In genomic region chr16:48156790-48157209, GRCh38 we compare ENCODE assay signal across 9 cellular contexts. TPM values are rescaled to one million over a fixed set of nuclear protein-coding genes. Genes with fewer than 3 reads are reported as not detected.
DNase-seq lines count a peak whose midpoint lies in the region; ATAC-seq and TF ChIP-seq lines count a peak whose summit lies in the region.
"Had no signal": no experiment of that assay in that cellular context is flagged by ENCODE, and none has a peak within 500 bp of the region (broad histone marks: within the 10 kb centered on the region; RNA-seq: fewer than 3 reads in every experiment).

No MANE protein-coding gene starts in this region.

- H3K9me1 ChIP-seq in IMR-90 (ENCODE audit: insufficient read depth, low read length): 0 out of 2 replicates have a peak, but pooled peaks cover 5% of the 10 kb centered on the region

- CTCF ChIA-PET in IMR-90 (lab: Yijun Ruan, JAX): interaction anchor here (2.4 kb wide), 1 partner anchor 1015 kb away, joined by 11 read pairs; no protein-coding TSS in a partner anchor

- H3K79me1 ChIP-seq in IMR-90 (ENCODE audit: low read depth in 1 of 2, low read length in 2 of 2): no peaks in the 10 kb centered on the region

- H3K9me3 ChIP-seq in IMR-90 (ENCODE audit: control insufficient read depth, insufficient read depth, low read length): no peaks in the 10 kb centered on the region

- H3K27ac Mint-ChIP-seq in neural crest cell (ENCODE audit: unreplicated experiment): no peak overlapping the region

- H3K56ac ChIP-seq in IMR-90 (ENCODE audit: extremely low read depth, insufficient read depth, low read length): no peak overlapping the region

- H3K4ac ChIP-seq in IMR-90 (ENCODE audit: low read depth, low read length): peak overlapping the region; percentile 66

- POLR2A ChIA-PET in IMR-90 (lab: Charles Lee; ENCODE audit: unreplicated experiment): no interaction called here

- peak overlapping the region; percentile 83 for H2BK120ac ChIP-seq in IMR-90 (ENCODE audit: low read depth, low read length)

- in situ Hi-C loops in IMR-90 (cut with MboI; ENCODE audit: low sequenced_read_pairs): loop anchor here (5.0 to 25.0 kb wide), 3 partner anchors 104 to 694 kb away; partner anchors contain the start of genes ITFG1 and PHKB

- H3K4me2 ChIP-seq in IMR-90 (ENCODE audit: low read depth, low read length): peak overlapping the region; percentile 38; the same call in 1 of the 2 replicates

- H2AK5ac ChIP-seq in IMR-90 (ENCODE audit: low read depth, low read length): peak overlapping the region; percentile 51

- no peak overlapping the region for H3K27ac ChIP-seq in IMR-90 (ENCODE audit: insufficient read depth, low read length)

- BruUV-seq in IMR-90 (replicated peaks; lab: Mats Ljungman, UMichigan): no TSS peak

- no peak overlapping the region for H2BK5ac ChIP-seq in IMR-90 (ENCODE audit: low read depth, low read length, poor library complexity, severe bottlenecking)

- no peak overlapping the region; a peak in 1 of 4 replicates for H4K8ac ChIP-seq in IMR-90 (ENCODE audit: low read depth in 2 of 2, low read length in 2 of 2)

- dilution Hi-C loops in IMR-90 (cut with HindIII; ENCODE audit: low sequenced_read_pairs, unreplicated experiment): no loop called here

- no peak overlapping the region for H3K18ac ChIP-seq in IMR-90 (ENCODE audit: low read depth, low read length)

- peak overlapping the region; percentile 70; the same call in 2 of the 3 replicates for H2BK15ac ChIP-seq in IMR-90 (ENCODE audit: low read depth, low read length)

- H4K20me1 ChIP-seq in IMR-90 (ENCODE audit: insufficient read depth, low read length): no peaks in the 10 kb centered on the region

- peaks cover 7% of the 10 kb centered on the region for H3K4me1 Mint-ChIP-seq in neural crest cell

- TF ChIP-seq CTCF in GM12874 (IDR thresholded peaks at IDR 0.05; ENCODE audit: insufficient read depth, low read depth, low read length): peak; percentile 95
- TF ChIP-seq CTCF in IMR-90 (conservative IDR thresholded peaks at IDR 0.05; ENCODE audit: low read depth, low read length): peak; percentile 96
- TF ChIP-seq CTCF in fibroblast of pulmonary artery (IDR thresholded peaks at IDR 0.05; ENCODE audit: low read length, missing control alignments): peak; percentile 92
- TF ChIP-seq CTCF in neural crest cell (conservative IDR thresholded peaks at IDR 0.05): peak; percentile 97

- no peaks in the 10 kb centered on the region for H3K27me3 ChIP-seq in IMR-90 (ENCODE audit: control insufficient read depth, insufficient read depth, low read length)

- H3K36me3 Mint-ChIP-seq in neural crest cell (ENCODE audit: low read depth): no peaks in the 10 kb centered on the region

- peak overlapping the region; percentile 91; the same call in 1 of the 2 replicates for H2BK20ac ChIP-seq in IMR-90 (ENCODE audit: low read depth, low read length)

- no peaks in the 10 kb centered on the region for H3K27me3 Mint-ChIP-seq in neural crest cell (ENCODE audit: low read depth)

- H3K4me1 ChIP-seq in IMR-90 (ENCODE audit: control insufficient read depth, insufficient read depth, low read length): peaks cover 2% of the 10 kb centered on the region

- intact Hi-C loops in IMR-90 (cut with micrococcal nuclease): loop anchor here (1.0 to 10.0 kb wide), 7 partner anchors 102 to 1120 kb away; partner anchors contain the start of genes ITFG1 and PHKB

- H2AFZ ChIP-seq in IMR-90 (replicated peaks; ENCODE audit: low read length, poor library complexity): peak overlapping the region; percentile 80

- H3K9ac ChIP-seq in IMR-90 (ENCODE audit: low read depth, low read length): no peak overlapping the region

- H3K23ac ChIP-seq in IMR-90 (ENCODE audit: low read depth, low read length): no peak overlapping the region

- H4K91ac ChIP-seq in IMR-90 (ENCODE audit: insufficient read depth, low read depth, low read length): peak overlapping the region; percentile 21; the same call in 1 of the 2 replicates

- H3K36me3 ChIP-seq in IMR-90 (ENCODE audit: control insufficient read depth, insufficient read depth, low read length): no peaks in the 10 kb centered on the region

- peak overlapping the region; percentile 73 for H2AK9ac ChIP-seq in IMR-90 (replicated peaks; ENCODE audit: low read depth, low read length, poor library complexity)

- peak; percentile 85 for ATAC-seq in IMR-90 (ENCODE audit: low read depth)
- no peak for ATAC-seq in HG02623 (IDR thresholded peaks at IDR 0.05; ENCODE audit: unreplicated experiment)

- whole genome bisulfite sequencing in IMR-90 (ENCODE audit: extremely low coverage in 2 of 2, insufficient read length in 1 of 2), 2 experiments: 100% methylated on average over 1 of the region's 16 CpGs; no CpG with 5 or more reads in 1 of the 2 experiments

- no peak overlapping the region for H3K4me3 Mint-ChIP-seq in neural crest cell

- no peak overlapping the region for H3K14ac ChIP-seq in IMR-90 (replicated peaks; ENCODE audit: low read depth, low read length)

- H3K9me3 Mint-ChIP-seq in neural crest cell: no peaks in the 10 kb centered on the region

- DNase-seq in IMR-90 (peak; percentile 85), RKO (ENCODE audit: low spot score) (peak; percentile 68), fibroblast of pulmonary artery (ENCODE audit: low read depth) (peak; percentile 85), neural crest cell (ENCODE audit: low read depth, low spot score) (peak; percentile 96)
- peak; percentile 70 to 77 for DNase-seq in activated T-helper 1 cell treated with anti-CD3 and anti-CD28 coated beads, Interleukin-2, amount 50 U/mL, for 16 hours (ENCODE audit: low read depth in 1 of 2, low spot score in 1 of 2)
- DNase-seq in stimulated activated naive CD4-positive, alpha-beta T cell (lab: John Stamatoyannopoulos, UW): peak; percentile 45 to 76 (median 60)

- peak; percentile 98 for TF ChIP-seq RAD21 in IMR-90 (IDR thresholded peaks at IDR 0.05; ENCODE audit: low read length)

- H3K4me3 ChIP-seq in IMR-90 (ENCODE audit: insufficient read depth, low read depth, low read length) (no peak overlapping the region), fibroblast of pulmonary artery (replicated peaks; ENCODE audit: low read depth, low read length) (no peak overlapping the region)

- H4K5ac ChIP-seq in IMR-90 (ENCODE audit: low read depth, low read length): no peak overlapping the region

- TF ChIP-seq POLR2A in IMR-90 (IDR thresholded peaks at IDR 0.05; ENCODE audit: low read depth, low read length): peak; percentile 50; the same call in 1 of the 2 replicates

TF ChIP-seq in IMR-90, 13 proteins besides CTCF, POLR2A, EP300 and RAD21:
- TF ChIP-seq NFE2L2 (IDR thresholded peaks at IDR 0.05; ENCODE audit: low read depth, low read length) (no peak), CHD1 (IDR thresholded peaks at IDR 0.05; ENCODE audit: low read depth, low read length) (no peak), ELK1 (IDR thresholded peaks at IDR 0.05; ENCODE audit: borderline replicate concordance, low read depth, low read length) (no peak), BHLHE40 (IDR thresholded peaks at IDR 0.05; ENCODE audit: low read depth, low read length) (peak; percentile 68; the same call in 1 of the 2 replicates), SMC3 (IDR thresholded peaks at IDR 0.05; ENCODE audit: low read depth, low read length) (peak; percentile 96), RFX5 (IDR thresholded peaks at IDR 0.05; ENCODE audit: low read depth, low read length) (no peak), MXI1 (IDR thresholded peaks at IDR 0.05; ENCODE audit: borderline replicate concordance, low read depth, low read length) (peak; percentile 94), FOS (IDR thresholded peaks at IDR 0.05; ENCODE audit: low read depth, low read length) (no peak), MAZ (IDR thresholded peaks at IDR 0.05; ENCODE audit: borderline replicate concordance, low read depth, low read length) (peak; percentile 43; the same call in 1 of the 2 replicates)
TF ChIP-seq in IMR-90: peak in this region for 4.

RNA-seq across cellular contexts. Expression of gene ABCC12, which starts 1.0 kb away (rescaled TPM):
- total RNA-seq in IMR-90 (2012; rRNA removed): under 0.01 TPM in 2 replicates
- not detected in 2 replicates for polyA plus RNA-seq in IMR-90 (2012; rRNA removed)
- not detected in 2 replicates for polyA plus RNA-seq in IMR-90 (2012; cell fraction: cytosol; rRNA removed)
- 0.03 and 0.05 TPM in 2 replicates for polyA plus RNA-seq in IMR-90 (2012; cell fraction: nucleus; rRNA removed; ENCODE audit: low replicate concordance)
- 0.07 and 0.30 TPM in 2 replicates for total RNA-seq in neural crest cell
- total RNA-seq: mononuclear cell had no signal
